1 cellular context compared by ENCODE assay signal in the genomic region with DNA sequence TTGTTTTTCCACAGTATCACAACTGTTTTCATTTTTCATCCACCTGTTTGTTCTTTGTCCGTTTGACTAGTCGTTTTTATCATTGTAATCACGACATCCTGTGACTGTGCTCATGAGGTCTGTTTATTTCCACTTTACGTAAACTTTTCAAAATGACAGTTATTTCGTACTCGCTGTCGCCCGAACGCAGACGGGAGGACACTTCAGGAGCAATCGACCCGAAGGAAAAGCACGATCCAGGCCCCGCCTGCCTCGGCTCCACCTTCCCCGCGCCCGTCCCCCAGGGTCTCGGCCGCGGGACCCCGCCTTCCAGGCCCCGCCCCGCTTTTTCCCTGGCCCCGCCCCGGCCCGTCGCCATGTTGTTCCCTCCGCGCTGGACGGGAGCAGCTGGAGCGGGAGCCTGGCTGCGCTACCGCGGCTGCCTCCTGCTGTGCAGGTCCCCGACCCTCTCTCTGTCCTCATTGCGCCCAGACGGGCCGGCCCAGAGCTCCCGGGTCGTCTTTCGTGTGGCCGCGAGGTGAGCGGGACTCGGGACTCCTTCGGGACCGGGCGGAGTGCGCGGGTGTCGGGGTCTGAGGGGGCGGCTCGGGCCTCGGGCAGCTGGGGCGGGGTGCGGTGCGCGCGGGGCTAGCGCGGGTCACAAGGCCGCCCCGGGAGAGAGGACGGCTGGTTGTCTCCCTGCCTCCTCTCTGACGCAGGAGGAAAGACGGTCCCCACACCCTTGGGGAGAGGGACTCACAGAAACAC.
TF ChIP-seq lines count a peak whose summit lies in the region.

Gene RAB9A, plus strand, starts transcription at position 357 of the 747 bp plus-strand sequence. CDS start 19,619 bp downstream, outside the sequence.

TF ChIP-seq in A549, 52 proteins besides CTCF, POLR2A, EP300 and RAD21 (continued from another document):
- TF ChIP-seq ATOH8 (CRISPR knock-in tag; IDR thresholded peaks at IDR 0.05; ENCODE audit: low read depth) = no peak
- TF ChIP-seq KDM1A (IDR thresholded peaks at IDR 0.05; ENCODE audit: low read depth) = no peak
- TF ChIP-seq KDM5A (IDR thresholded peaks at IDR 0.05) = no peak
- no peak for TF ChIP-seq FOSL2 (IDR thresholded peaks at IDR 0.05)
- no peak for TF ChIP-seq FOSL2 (CRISPR knock-in tag; IDR thresholded peaks at IDR 0.05)
- no peak for TF ChIP-seq CBX8 (IDR thresholded peaks at IDR 0.05)
- peak in 1 of 2 experiments; percentile 79; a peak in 3 of 5 replicates for TF ChIP-seq JUN (IDR thresholded peaks at IDR 0.05)
- no peak for TF ChIP-seq HEYL (CRISPR knock-in tag; IDR thresholded peaks at IDR 0.05)
- TF ChIP-seq EHMT2 (IDR thresholded peaks at IDR 0.05; ENCODE audit: low read depth) = no peak
- TF ChIP-seq HOXB5 (CRISPR knock-in tag; IDR thresholded peaks at IDR 0.05) = no peak
